ENCODE assay signal across 9 cellular contexts in genomic region chr2:64651590-64651989, GRCh38. TPM values are rescaled to one million over a fixed set of nuclear protein-coding genes. Genes with fewer than 3 reads are reported as not detected.
DNase-seq lines count a peak whose midpoint lies in the region; ATAC-seq and TF ChIP-seq lines count a peak whose summit lies in the region.
"Had no signal": no experiment of that assay in that cellular context is flagged by ENCODE, and none has a peak within 500 bp of the region (broad histone marks: within the 10 kb centered on the region; RNA-seq: fewer than 3 reads in every experiment).

No MANE protein-coding gene starts in this region.

- peaks cover 30% of the 10 kb centered on the region for H4K20me1 ChIP-seq in DOHH2 (ENCODE audit: control insufficient read depth, insufficient read depth, low read depth, low read length)

- H3K27me3 ChIP-seq in DOHH2 (ENCODE audit: control insufficient read depth, low read length), result no peaks in the 10 kb centered on the region

- peaks cover 85% of the 10 kb centered on the region for H3K79me2 ChIP-seq in DOHH2 (ENCODE audit: control insufficient read depth, low read length)

- no peak for TF ChIP-seq POLR2A in NB4 (IDR thresholded peaks at IDR 0.05; ENCODE audit: extremely low read depth, insufficient read length)

- H3K4me3 ChIP-seq in DOHH2 (ENCODE audit: low read length) (peak overlapping the region; percentile 80), NB4 (ENCODE audit: low read depth, low read length) (peak overlapping the region; percentile 92), epithelial cell of proximal tubule (ENCODE audit: low read depth, low read length) (peak overlapping the region; percentile 90), retinal pigment epithelial cell (ENCODE audit: low read length) (peak overlapping the region; percentile 77)

- ATAC-seq in GM21619 (IDR thresholded peaks at IDR 0.05; ENCODE audit: unreplicated experiment) (no peak), GM21381 (IDR thresholded peaks at IDR 0.05; ENCODE audit: unreplicated experiment) (no peak)

- H3K9me2 ChIP-seq in DOHH2 (replicated peaks; ENCODE audit: control insufficient read depth, low read length), result no peaks in the 10 kb centered on the region

- peaks cover 78% of the 10 kb centered on the region for H3K4me1 ChIP-seq in DOHH2 (ENCODE audit: control insufficient read depth, low read length)

- H3K4me2 ChIP-seq in DOHH2 (ENCODE audit: low read length), result peak overlapping the region; percentile 98

- no peaks in the 10 kb centered on the region for H3K9me3 ChIP-seq in DOHH2 (ENCODE audit: control insufficient read depth, insufficient read depth, low read length)

- no peak for TF ChIP-seq CTCF in DOHH2 (IDR thresholded peaks at IDR 0.05; ENCODE audit: low read depth, low read length, poor library complexity, severe bottlenecking)
- TF ChIP-seq CTCF in NB4 (IDR thresholded peaks at IDR 0.05; ENCODE audit: low read depth, low read length), result no peak
- TF ChIP-seq CTCF in epithelial cell of proximal tubule (conservative IDR thresholded peaks at IDR 0.05; ENCODE audit: low read depth, low read length), result no peak
- no peak for TF ChIP-seq CTCF in retinal pigment epithelial cell (conservative IDR thresholded peaks at IDR 0.05; ENCODE audit: low read depth, low read length)
- no peak for TF ChIP-seq CTCF in GM10248 (IDR thresholded peaks at IDR 0.05; ENCODE audit: control extremely low read depth, extremely low read depth, low read depth, missing control alignments)

- peaks cover 34% of the 10 kb centered on the region for H3F3A ChIP-seq in DOHH2 (ENCODE audit: control insufficient read depth, insufficient read depth)

- H3K27ac ChIP-seq in DOHH2 (ENCODE audit: low read depth, low read length), result no peak overlapping the region

- CTCF ChIA-PET in GM10248 (lab: Yijun Ruan, JAX), result interaction anchor here (0.9 to 10.2 kb wide), 16 partner anchors 7 to 221 kb away, joined by 3 to 94 read pairs (median 5); no protein-coding TSS in a partner anchor

- no peak for DNase-seq in NB4 (ENCODE audit: low read depth)
- DNase-seq in epithelial cell of proximal tubule (ENCODE audit: low read depth), result no peak
- DNase-seq in retinal pigment epithelial cell (ENCODE audit: low read depth), result no peak
- no peak for DNase-seq in GM10248 (ENCODE audit: extremely low spot score)
- DNase-seq in activated CD4-positive, CD25-positive, alpha-beta regulatory T cell treated with anti-CD3 and anti-CD28 coated beads, Interleukin-2, amount 50 U/mL, for 72 hours, result no peak
- DNase-seq: NCI-H345 had no signal

- H3K36me3 ChIP-seq in DOHH2 (ENCODE audit: control insufficient read depth, low read length), result peaks cover 17% of the 10 kb centered on the region

- POLR2A ChIA-PET in GM10248 (lab: Yijun Ruan, JAX), result interaction anchor here (6.1 kb wide), 1 partner anchor 98 kb away, joined by 57 read pairs; no protein-coding TSS in a partner anchor

RNA-seq across cellular contexts. Expression of gene SERTAD2, which starts 2.1 kb away (rescaled TPM):
- 16.9 and 20.9 TPM in 2 replicates for total RNA-seq in epithelial cell of proximal tubule
